Comparison of ENCODE assay signal across 16 cellular contexts in genomic region chrX:124240422-124240821, GRCh38.
DNase-seq lines count a peak whose midpoint lies in the region; ATAC-seq, FAIRE-seq and TF ChIP-seq lines count a peak whose summit lies in the region.
"Had no signal": no experiment of that assay in that cellular context is flagged by ENCODE, and none has a peak within 500 bp of the region (broad histone marks: within the 10 kb centered on the region; RNA-seq: fewer than 3 reads in every experiment).

No MANE protein-coding gene starts in this region.

- H3K9ac ChIP-seq in KMS-11, result no peak overlapping the region
- H3K9ac ChIP-seq: SK-N-SH had no signal

- TF ChIP-seq CTCF in AG10803 (conservative IDR thresholded peaks at IDR 0.05; ENCODE audit: low read length), result no peak
- TF ChIP-seq CTCF in KMS-11 (conservative IDR thresholded peaks at IDR 0.05; ENCODE audit: low read depth, low read length), result no peak
- TF ChIP-seq CTCF in astrocyte of the spinal cord (IDR thresholded peaks at IDR 0.05; ENCODE audit: low read depth, low read length), result no peak

- H2AFZ ChIP-seq in KMS-11 (ENCODE audit: low read depth), result no peak overlapping the region

- no peak for FAIRE-seq in urothelium cell line (lab: Jason Lieb, UNC)

- in situ Hi-C loops in astrocyte of the spinal cord (cut with HindIII; ENCODE audit: low sequenced_read_pairs), result no loop called here

- no peak overlapping the region for H3K4me3 ChIP-seq in AG10803 (ENCODE audit: low read length)
- no peak overlapping the region for H3K4me3 ChIP-seq in KMS-11 (IDR thresholded peaks at IDR 0.05; ENCODE audit: insufficient read depth, low read depth, low read length)
- H3K4me3 ChIP-seq in astrocyte of the spinal cord (ENCODE audit: low read depth, low read length), result no peak overlapping the region
- H3K4me3 ChIP-seq: body of pancreas, HAP-1, heart right ventricle, lung, Peyer's patch had no signal

- H4K20me1 ChIP-seq in KMS-11 (ENCODE audit: insufficient read depth), result no peaks in the 10 kb centered on the region

- H3K27ac ChIP-seq in KMS-11, result no peak overlapping the region
- H3K27ac ChIP-seq: body of pancreas, heart right ventricle, Peyer's patch had no signal

- DNase-seq in AG10803 (ENCODE audit: low read depth), result peak; percentile 63
- DNase-seq in astrocyte of the spinal cord (ENCODE audit: low read depth, low spot score), result peak; percentile 7
- no peak for DNase-seq in urothelium cell line (ENCODE audit: low spot score)
- no peak for DNase-seq in C1 segment of cervical spinal cord (lab: John Stamatoyannopoulos, UW)
- DNase-seq in GF-D8 (lab: John Stamatoyannopoulos, UW), result no peak
- DNase-seq: body of pancreas, Caco-2, heart right ventricle, NCI-H2171, Peyer's patch, SK-N-SH had no signal

- H3K4me1 ChIP-seq in KMS-11 (ENCODE audit: low read depth, poor library complexity, severe bottlenecking), result peaks cover 22% of the 10 kb centered on the region
- H3K4me1 ChIP-seq: body of pancreas, Caco-2, heart right ventricle, Peyer's patch had no signal

- ATAC-seq in GM18498 (IDR thresholded peaks at IDR 0.05; ENCODE audit: unreplicated experiment) (peak; percentile 13), GM21529 (IDR thresholded peaks at IDR 0.05; ENCODE audit: unreplicated experiment) (no peak)
- ATAC-seq: body of pancreas, heart right ventricle had no signal

- no peaks in the 10 kb centered on the region for H3K79me2 ChIP-seq in KMS-11 (ENCODE audit: insufficient read depth, low read depth)

- H3K4me2 ChIP-seq in KMS-11, result peak overlapping the region; percentile 67; the same call in 1 of the 2 replicates
- H3K4me2 ChIP-seq: SK-N-SH had no signal

- H3K36me3 ChIP-seq in KMS-11 (ENCODE audit: insufficient read depth), result no peaks in the 10 kb centered on the region
- H3K36me3 ChIP-seq: HAP-1, heart right ventricle, Peyer's patch had no signal

- H3K27me3 ChIP-seq in KMS-11 (ENCODE audit: insufficient read depth, low read depth), result 0 out of 2 replicates have a peak, but pooled peaks cover 2% of the 10 kb centered on the region
- H3K27me3 ChIP-seq: body of pancreas, heart right ventricle, Peyer's patch had no signal

Comparison
In these comparisons a context has a peak if more than half of its experiments do, and no peak if none do; other contexts are left out.
1. DNase-seq: peak in AG10803 (single experiment) and astrocyte of the spinal cord (single experiment); none in urothelium cell line (single experiment), C1 segment of cervical spinal cord (0 of 14) and GF-D8 (single experiment).